Comparison of ENCODE assay signal across 8 cellular contexts in the genomic region with DNA sequence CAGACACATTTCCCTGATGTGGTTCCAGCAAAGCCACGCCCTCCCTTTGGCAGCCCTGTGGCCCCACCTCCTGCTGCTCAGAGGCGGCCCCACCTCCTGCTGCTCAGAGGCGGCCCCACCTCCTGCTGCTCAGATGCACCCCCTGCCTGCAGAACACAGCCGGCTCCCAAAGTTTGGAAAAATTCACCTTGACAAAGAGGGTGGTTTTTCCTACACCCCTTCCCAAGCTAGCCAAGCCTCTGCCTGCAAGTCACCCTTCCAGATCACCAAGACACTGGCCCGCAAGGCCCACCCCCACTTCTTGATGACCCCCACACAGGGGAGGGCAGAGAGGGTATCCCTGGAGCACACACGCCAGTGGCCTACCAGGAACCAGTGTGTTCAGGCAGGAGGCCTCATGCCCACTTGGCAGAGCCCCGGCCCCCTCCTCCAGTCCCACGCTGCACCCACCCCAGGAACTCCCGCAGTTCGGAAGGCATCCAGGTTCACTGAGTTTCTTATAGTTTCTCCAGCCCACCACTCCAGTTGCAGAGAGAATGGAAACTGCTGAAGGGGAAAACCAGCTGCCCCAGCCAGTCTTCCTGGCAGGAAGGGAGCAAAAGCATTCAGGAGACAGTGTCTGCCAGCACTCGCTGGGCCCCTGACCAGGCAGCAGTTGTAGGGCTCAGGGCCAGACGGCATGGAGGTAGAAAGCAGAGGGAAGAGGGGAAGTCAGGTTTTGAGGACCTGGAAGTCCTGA. TPM values are rescaled to one million over a fixed set of nuclear protein-coding genes. Genes with fewer than 3 reads are reported as not detected.
DNase-seq lines count a peak whose midpoint lies in the region; TF ChIP-seq lines count a peak whose summit lies in the region.

No MANE protein-coding gene starts in this region.

- no peaks in the 10 kb centered on the region for H3K27me3 ChIP-seq in adipocyte (replicated peaks; ENCODE audit: control insufficient read depth, insufficient read depth, low read length)
- peaks cover 10% of the 10 kb centered on the region for H3K27me3 ChIP-seq in left ventricle myocardium inferior (ENCODE audit: low read depth)
- peaks cover 11 to 33% (median 29%) of the 10 kb centered on the region in 3 donors for H3K27me3 ChIP-seq in sigmoid colon

- WGBS in sigmoid colon, 2 donors, result 47 to 49% methylated on average over 12 of the region's 12 CpGs

- CTCF ChIA-PET in GM10248 (lab: Yijun Ruan, JAX), result interaction anchor here (3.3 kb wide), 1 partner anchor 8 kb away, joined by 14 read pairs; no protein-coding TSS in a partner anchor

- peak; percentile 32 for TF ChIP-seq CTCF in GM10266 (IDR thresholded peaks at IDR 0.05; ENCODE audit: control insufficient read depth, insufficient read depth, low read depth, missing control alignments)
- peak; percentile 83 for TF ChIP-seq CTCF in left ventricle myocardium inferior (IDR thresholded peaks at IDR 0.05; ENCODE audit: borderline replicate concordance)
- peak; percentile 35 to 70 (median 55) for TF ChIP-seq CTCF in sigmoid colon (IDR thresholded peaks at IDR 0.05)
- TF ChIP-seq CTCF in GM10248 (IDR thresholded peaks at IDR 0.05; ENCODE audit: control extremely low read depth, extremely low read depth, low read depth, missing control alignments), result no peak

- intact Hi-C loops in left ventricle myocardium inferior (cut with micrococcal nuclease), result no loop called here
- intact Hi-C loops in sigmoid colon (cut with DNase I), result loop anchor here (5.0 kb wide), 4 partner anchors 240 to 420 kb away; partner anchors contain the start of genes AEN and FANCI

- H3K36me3 ChIP-seq in adipocyte (ENCODE audit: control insufficient read depth, insufficient read depth, low read length, severe bottlenecking) (peaks cover 38% of the 10 kb centered on the region), left ventricle myocardium inferior (peaks cover 37% of the 10 kb centered on the region), sigmoid colon (peaks cover 0 to 14% (median 0%) of the 10 kb centered on the region in 4 donors)

- peaks cover 36% of the 10 kb centered on the region for H3K4me1 ChIP-seq in adipocyte (ENCODE audit: control insufficient read depth, insufficient read depth, low read length)
- peaks cover 82% of the 10 kb centered on the region for H3K4me1 ChIP-seq in left ventricle myocardium inferior
- H3K4me1 ChIP-seq in sigmoid colon, result peaks cover 0 to 36% (median 32%) of the 10 kb centered on the region in 4 donors

- H3K9me3 ChIP-seq in adipocyte (ENCODE audit: control insufficient read depth, low read length), result no peaks in the 10 kb centered on the region
- H3K9me3 ChIP-seq in left ventricle myocardium inferior (replicated peaks), result no peaks in the 10 kb centered on the region
- no peaks in the 10 kb centered on the region for H3K9me3 ChIP-seq in sigmoid colon

- H3K9ac ChIP-seq in adipocyte (ENCODE audit: low read length), result peak overlapping the region; percentile 74

- peak overlapping the region; percentile 34 for H3K4me3 ChIP-seq in adipocyte (ENCODE audit: low read length)
- peak overlapping the region; percentile 42 for H3K4me3 ChIP-seq in left ventricle myocardium inferior
- H3K4me3 ChIP-seq in sigmoid colon, result no peak overlapping the region

- DNase-seq in GM10266 (ENCODE audit: extremely low spot score) (no peak), HuH-7 (ENCODE audit: low spot score) (peak; percentile 92), T follicular helper cell (ENCODE audit: low read depth) (peak; percentile 70), adipocyte (ENCODE audit: low read depth) (peak; percentile 90), left ventricle myocardium inferior (peak; percentile 90), sigmoid colon (peak; percentile 94), OCI-M2 (lab: John Stamatoyannopoulos, UW; ENCODE audit: unreplicated experiment) (no peak), GM10248 (ENCODE audit: extremely low spot score) (no peak)

- TF ChIP-seq EP300 in sigmoid colon (IDR thresholded peaks at IDR 0.05), result no peak

- POLR2A ChIA-PET in GM10248 (lab: Yijun Ruan, JAX), result no interaction called here

- peak overlapping the region; percentile 91 for H3K27ac ChIP-seq in left ventricle myocardium inferior (replicated peaks)
- H3K27ac ChIP-seq in sigmoid colon, result peak overlapping the region; percentile 43 to 77 (median 62)

- TF ChIP-seq POLR2A in sigmoid colon (IDR thresholded peaks at IDR 0.05), result no peak

RNA-seq across cellular contexts. Expression of gene HAPLN3, which starts 2.3 kb away (rescaled TPM):
- 3.2 TPM for total RNA-seq in left ventricle myocardium inferior
- 10 to 100 TPM in 1 of 4 donors, 1 to 10 TPM in 3; 1.6 to 14.5 (median 4.2) TPM for total RNA-seq in sigmoid colon
- 10 to 100 TPM in 1 of 3 donors, under 1 TPM in 1, not detected in 1; 0.60 to 20.9 TPM for polyA plus RNA-seq in sigmoid colon

RNA-seq across cellular contexts. Expression of gene MFGE8, which starts 15.6 kb away (rescaled TPM):
- total RNA-seq in left ventricle myocardium inferior (421 TPM), sigmoid colon (100 to 1,000 TPM; 127 to 186 (median 174) TPM)
- 100 to 1,000 TPM in 1 of 3 donors, 10 to 100 TPM in 2; 15.3 to 107 (median 16.8) TPM for polyA plus RNA-seq in sigmoid colon

Comparison
In these comparisons a context has a peak if more than half of its experiments do, and no peak if none do; other contexts are left out.
1. DNase-seq: peak in HuH-7 (single experiment), T follicular helper cell (single experiment), adipocyte (single experiment), left ventricle myocardium inferior (single experiment) and sigmoid colon (single experiment); none in GM10266 (single experiment), OCI-M2 (single experiment) and GM10248 (single experiment).
2. H3K4me3 ChIP-seq: peak in adipocyte (single experiment) and left ventricle myocardium inferior (single experiment); none in sigmoid colon (0 of 4).